In genomic region chr3:136250226-136250861, GRCh38 we compare ENCODE assay signal across 8 cellular contexts. TPM values are rescaled to one million over a fixed set of nuclear protein-coding genes. Genes with fewer than 3 reads are reported as not detected.
A peak's percentile ranks its signal among the peaks of the same experiment; 100 is the strongest.
DNase-seq lines count a peak whose midpoint lies in the region; ATAC-seq and TF ChIP-seq lines count a peak whose summit lies in the region.

Gene PCCB (plus strand): TSS chr3:136250340. CDS start chr3:136250376, 36 bp downstream.

- ATAC-seq in GM18909 (IDR thresholded peaks at IDR 0.05; ENCODE audit: poor library complexity, unreplicated experiment) (peak; percentile 97), HG03175 (IDR thresholded peaks at IDR 0.05; ENCODE audit: unreplicated experiment) (peak; percentile 99), WTC11 (peak; percentile 98)

- H3K27ac Mint-ChIP-seq in WTC11 = peak within 1 kb of the TSS; percentile 99
- H3K27ac Mint-ChIP-seq in immature natural killer cell = peak within 1 kb of the TSS; percentile 91 to 94 (median 93)

- CTCF ChIA-PET in WTC11 (lab: Charles Lee) = interaction anchor here (1.1 to 1.8 kb wide), 3 partner anchors 26 to 54 kb away, joined by 4 read pairs; partner anchors contain the start of gene MSL2

- peak; percentile 63 for DNase-seq in AG09309 (ENCODE audit: low read depth)
- DNase-seq in NCI-H2227 treated with DMSO at 0.1 percent for 48 hours (lab: John Stamatoyannopoulos, UW) = peak; percentile 91
- DNase-seq in WTC11 (ENCODE audit: low spot score) = peak; percentile 95
- DNase-seq in cardiac fibroblast (ENCODE audit: low read depth in 2 of 2) = peak; percentile 96
- DNase-seq in immature natural killer cell = peak; percentile 92 to 94 (median 93)
- DNase-seq in spleen = peak; percentile 99

- H3K27ac ChIP-seq in spleen = peak within 1 kb of the TSS; percentile 87 to 95 (median 90)

- H3K4me1 ChIP-seq in spleen = peaks cover 9 to 23% (median 20%) of the 10 kb centered on the region in 6 donors

- peaks cover 0 to 1% (median 0%) of the 10 kb centered on the region in 6 donors for H3K36me3 ChIP-seq in spleen

- peak; percentile 75 for TF ChIP-seq CTCF in AG09309 (IDR thresholded peaks at IDR 0.05; ENCODE audit: control insufficient read depth, insufficient read depth, low read depth, low read length, missing control alignments)
- peak; percentile 69 for TF ChIP-seq CTCF in WTC11 (IDR thresholded peaks at IDR 0.05)
- TF ChIP-seq CTCF in cardiac fibroblast (IDR thresholded peaks at IDR 0.05; ENCODE audit: low read depth, low read length) = peak; percentile 61
- peak; percentile 70 to 96 (median 89) for TF ChIP-seq CTCF in spleen (IDR thresholded peaks at IDR 0.05 in 8 of 11, conservative IDR thresholded peaks at IDR 0.05 in 3 of 11)

- intact Hi-C loops in spleen (cut with DNase I; ENCODE audit: low total_unique reads) = loop anchor here (10.0 kb wide), 1 partner anchor 504 kb away; the partner anchor contains the start of gene STAG1

- H3K9me3 ChIP-seq in spleen = no peaks in the 10 kb centered on the region

- H3K4me3 ChIP-seq in AG09309 (ENCODE audit: control insufficient read depth, low read depth, low read length) (peak within 1 kb of the TSS; percentile 58), cardiac fibroblast (replicated peaks in 1 of 2; ENCODE audit: low read depth in 2 of 2, low read length in 2 of 2) (peak within 1 kb of the TSS; percentile 65 to 86), spleen (peak within 1 kb of the TSS; percentile 60 to 95 (median 72))

- peaks cover 41% of the 10 kb centered on the region for H3K4me1 Mint-ChIP-seq in WTC11
- peaks cover 21 to 25% of the 10 kb centered on the region in 2 donors for H3K4me1 Mint-ChIP-seq in immature natural killer cell

- TF ChIP-seq POLR2A in spleen (IDR thresholded peaks at IDR 0.05) = no peak

- H3K27me3 Mint-ChIP-seq in WTC11 (ENCODE audit: low read depth) (no peaks in the 10 kb centered on the region), immature natural killer cell (ENCODE audit: low read depth in 3 of 3) (peaks cover 2 to 6% (median 2%) of the 10 kb centered on the region in 3 donors)

- 0 to 1% (median 1%) methylated on average over 14 to 58 of the region's 58 CpGs for WGBS in spleen, 5 donors

- H3K36me3 Mint-ChIP-seq in WTC11 (no peaks in the 10 kb centered on the region), immature natural killer cell (peaks cover 0 to 3% (median under 1%) of the 10 kb centered on the region in 3 donors)

- H3K9me3 Mint-ChIP-seq in WTC11 (no peaks in the 10 kb centered on the region), immature natural killer cell (no peaks in the 10 kb centered on the region)

- POLR2A ChIA-PET in WTC11 (lab: Charles Lee) = interaction anchor here (1.7 to 2.1 kb wide), 2 partner anchors 54 to 55 kb away, joined by 3 to 9 read pairs; partner anchors contain the start of gene MSL2

- no peaks in the 10 kb centered on the region for H3K27me3 ChIP-seq in spleen (replicated peaks in 1 of 7)

- H3K4me3 Mint-ChIP-seq in WTC11 = peak within 1 kb of the TSS; percentile 81
- H3K4me3 Mint-ChIP-seq in immature natural killer cell = peak within 1 kb of the TSS; percentile 91 to 96 (median 93)

TF ChIP-seq in WTC11, 78 proteins besides CTCF, POLR2A, EP300 and RAD21 (continues in another document):
- TF ChIP-seq FOXP1 (CRISPR knock-in tag; IDR thresholded peaks at IDR 0.05; ENCODE audit: borderline replicate concordance) (peak; percentile 80; the same call in 1 of the 2 replicates), AR (CRISPR knock-in tag; IDR thresholded peaks at IDR 0.05) (no peak), ZNF263 (CRISPR knock-in tag; IDR thresholded peaks at IDR 0.05; ENCODE audit: low read depth) (no peak), NFATC4 (CRISPR knock-in tag; IDR thresholded peaks at IDR 0.05) (no peak), ZBTB21 (CRISPR knock-in tag; IDR thresholded peaks at IDR 0.05; ENCODE audit: borderline replicate concordance) (peak; percentile 81; the same call in 1 of the 2 replicates)
- TF ChIP-seq, protein P1, sequence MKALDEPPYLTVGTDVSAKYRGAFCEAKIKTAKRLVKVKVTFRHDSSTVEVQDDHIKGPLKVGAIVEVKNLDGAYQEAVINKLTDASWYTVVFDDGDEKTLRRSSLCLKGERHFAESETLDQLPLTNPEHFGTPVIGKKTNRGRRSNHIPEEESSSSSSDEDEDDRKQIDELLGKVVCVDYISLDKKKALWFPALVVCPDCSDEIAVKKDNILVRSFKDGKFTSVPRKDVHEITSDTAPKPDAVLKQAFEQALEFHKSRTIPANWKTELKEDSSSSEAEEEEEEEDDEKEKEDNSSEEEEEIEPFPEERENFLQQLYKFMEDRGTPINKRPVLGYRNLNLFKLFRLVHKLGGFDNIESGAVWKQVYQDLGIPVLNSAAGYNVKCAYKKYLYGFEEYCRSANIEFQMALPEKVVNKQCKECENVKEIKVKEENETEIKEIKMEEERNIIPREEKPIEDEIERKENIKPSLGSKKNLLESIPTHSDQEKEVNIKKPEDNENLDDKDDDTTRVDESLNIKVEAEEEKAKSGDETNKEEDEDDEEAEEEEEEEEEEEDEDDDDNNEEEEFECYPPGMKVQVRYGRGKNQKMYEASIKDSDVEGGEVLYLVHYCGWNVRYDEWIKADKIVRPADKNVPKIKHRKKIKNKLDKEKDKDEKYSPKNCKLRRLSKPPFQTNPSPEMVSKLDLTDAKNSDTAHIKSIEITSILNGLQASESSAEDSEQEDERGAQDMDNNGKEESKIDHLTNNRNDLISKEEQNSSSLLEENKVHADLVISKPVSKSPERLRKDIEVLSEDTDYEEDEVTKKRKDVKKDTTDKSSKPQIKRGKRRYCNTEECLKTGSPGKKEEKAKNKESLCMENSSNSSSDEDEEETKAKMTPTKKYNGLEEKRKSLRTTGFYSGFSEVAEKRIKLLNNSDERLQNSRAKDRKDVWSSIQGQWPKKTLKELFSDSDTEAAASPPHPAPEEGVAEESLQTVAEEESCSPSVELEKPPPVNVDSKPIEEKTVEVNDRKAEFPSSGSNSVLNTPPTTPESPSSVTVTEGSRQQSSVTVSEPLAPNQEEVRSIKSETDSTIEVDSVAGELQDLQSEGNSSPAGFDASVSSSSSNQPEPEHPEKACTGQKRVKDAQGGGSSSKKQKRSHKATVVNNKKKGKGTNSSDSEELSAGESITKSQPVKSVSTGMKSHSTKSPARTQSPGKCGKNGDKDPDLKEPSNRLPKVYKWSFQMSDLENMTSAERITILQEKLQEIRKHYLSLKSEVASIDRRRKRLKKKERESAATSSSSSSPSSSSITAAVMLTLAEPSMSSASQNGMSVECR (CRISPR knock-in tag; IDR thresholded peaks at IDR 0.05; ENCODE audit: borderline replicate concordance) = peak; percentile 77; the same call in 1 of the 2 replicates
- TF ChIP-seq, protein P2, sequence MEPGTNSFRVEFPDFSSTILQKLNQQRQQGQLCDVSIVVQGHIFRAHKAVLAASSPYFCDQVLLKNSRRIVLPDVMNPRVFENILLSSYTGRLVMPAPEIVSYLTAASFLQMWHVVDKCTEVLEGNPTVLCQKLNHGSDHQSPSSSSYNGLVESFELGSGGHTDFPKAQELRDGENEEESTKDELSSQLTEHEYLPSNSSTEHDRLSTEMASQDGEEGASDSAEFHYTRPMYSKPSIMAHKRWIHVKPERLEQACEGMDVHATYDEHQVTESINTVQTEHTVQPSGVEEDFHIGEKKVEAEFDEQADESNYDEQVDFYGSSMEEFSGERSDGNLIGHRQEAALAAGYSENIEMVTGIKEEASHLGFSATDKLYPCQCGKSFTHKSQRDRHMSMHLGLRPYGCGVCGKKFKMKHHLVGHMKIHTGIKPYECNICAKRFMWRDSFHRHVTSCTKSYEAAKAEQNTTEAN (CRISPR knock-in tag; IDR thresholded peaks at IDR 0.05) = no peak
- TF ChIP-seq, protein P3, sequence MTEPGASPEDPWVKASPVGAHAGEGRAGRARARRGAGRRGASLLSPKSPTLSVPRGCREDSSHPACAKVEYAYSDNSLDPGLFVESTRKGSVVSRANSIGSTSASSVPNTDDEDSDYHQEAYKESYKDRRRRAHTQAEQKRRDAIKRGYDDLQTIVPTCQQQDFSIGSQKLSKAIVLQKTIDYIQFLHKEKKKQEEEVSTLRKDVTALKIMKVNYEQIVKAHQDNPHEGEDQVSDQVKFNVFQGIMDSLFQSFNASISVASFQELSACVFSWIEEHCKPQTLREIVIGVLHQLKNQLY (CRISPR knock-in tag; IDR thresholded peaks at IDR 0.05) = no peak
- TF ChIP-seq, protein P4, sequence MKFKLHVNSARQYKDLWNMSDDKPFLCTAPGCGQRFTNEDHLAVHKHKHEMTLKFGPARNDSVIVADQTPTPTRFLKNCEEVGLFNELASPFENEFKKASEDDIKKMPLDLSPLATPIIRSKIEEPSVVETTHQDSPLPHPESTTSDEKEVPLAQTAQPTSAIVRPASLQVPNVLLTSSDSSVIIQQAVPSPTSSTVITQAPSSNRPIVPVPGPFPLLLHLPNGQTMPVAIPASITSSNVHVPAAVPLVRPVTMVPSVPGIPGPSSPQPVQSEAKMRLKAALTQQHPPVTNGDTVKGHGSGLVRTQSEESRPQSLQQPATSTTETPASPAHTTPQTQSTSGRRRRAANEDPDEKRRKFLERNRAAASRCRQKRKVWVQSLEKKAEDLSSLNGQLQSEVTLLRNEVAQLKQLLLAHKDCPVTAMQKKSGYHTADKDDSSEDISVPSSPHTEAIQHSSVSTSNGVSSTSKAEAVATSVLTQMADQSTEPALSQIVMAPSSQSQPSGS (CRISPR knock-in tag; IDR thresholded peaks at IDR 0.05; ENCODE audit: borderline replicate concordance, low read depth) = no peak

RNA-seq across cellular contexts. Expression of gene PCCB, which starts in this region (rescaled TPM):
- 69.0 to 77.2 TPM (median 72.1 TPM) in 3 replicates for total RNA-seq in WTC11 (2021)
- polyA plus RNA-seq in immature natural killer cell = 10 to 100 TPM; 41.8 to 73.3 (median 61.5) TPM
- 10 to 100 TPM; 17.3 to 24.7 (median 21.0) TPM for total RNA-seq in spleen
- 10 to 100 TPM; 11.9 to 18.3 (median 15.7) TPM for polyA plus RNA-seq in spleen

Comparison
In these comparisons a context has a peak if more than half of its experiments do, and no peak if none do; other contexts are left out.
1. Peak in every context shown above with its lines: DNase-seq, ATAC-seq, H3K4me3 ChIP-seq and H3K27ac ChIP-seq.